In the genomic region with DNA sequence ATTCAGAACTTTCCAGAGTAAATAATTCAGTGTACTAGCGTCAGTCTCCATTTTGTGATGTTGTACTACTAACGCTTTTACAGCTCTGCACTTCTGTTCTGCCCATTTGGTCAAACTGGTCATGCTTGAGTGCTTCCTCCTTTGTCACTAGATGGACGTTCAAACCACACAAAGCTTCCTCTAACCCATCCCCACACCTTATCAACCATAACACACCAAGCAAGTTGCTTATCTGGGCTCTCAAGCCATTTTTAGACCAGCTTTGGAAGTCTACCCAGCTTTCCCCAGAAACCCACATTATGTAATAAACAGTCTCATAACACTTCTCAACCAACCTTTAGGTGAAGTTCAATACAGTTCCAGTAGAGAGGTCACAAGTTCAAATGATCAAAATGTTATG, we compare ENCODE assay signal across 1 cellular context.
A peak's percentile ranks its signal among the peaks of the same experiment; 100 is the strongest.
TF ChIP-seq lines count a peak whose summit lies in the region.

No MANE protein-coding gene starts in this region.

TF ChIP-seq in K562, 482 proteins besides CTCF, POLR2A, EP300 and RAD21 (continued from another document and continues in another):
- TF ChIP-seq, protein P1, sequence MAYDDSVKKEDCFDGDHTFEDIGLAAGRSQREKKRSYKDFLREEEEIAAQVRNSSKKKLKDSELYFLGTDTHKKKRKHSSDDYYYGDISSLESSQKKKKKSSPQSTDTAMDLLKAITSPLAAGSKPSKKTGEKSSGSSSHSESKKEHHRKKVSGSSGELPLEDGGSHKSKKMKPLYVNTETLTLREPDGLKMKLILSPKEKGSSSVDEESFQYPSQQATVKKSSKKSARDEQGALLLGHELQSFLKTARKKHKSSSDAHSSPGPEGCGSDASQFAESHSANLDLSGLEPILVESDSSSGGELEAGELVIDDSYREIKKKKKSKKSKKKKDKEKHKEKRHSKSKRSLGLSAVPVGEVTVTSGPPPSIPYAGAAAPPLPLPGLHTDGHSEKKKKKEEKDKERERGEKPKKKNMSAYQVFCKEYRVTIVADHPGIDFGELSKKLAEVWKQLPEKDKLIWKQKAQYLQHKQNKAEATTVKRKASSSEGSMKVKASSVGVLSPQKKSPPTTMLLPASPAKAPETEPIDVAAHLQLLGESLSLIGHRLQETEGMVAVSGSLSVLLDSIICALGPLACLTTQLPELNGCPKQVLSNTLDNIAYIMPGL (CRISPR knock-in tag; IDR thresholded peaks at IDR 0.05), result no peak
- TF ChIP-seq, protein P2, sequence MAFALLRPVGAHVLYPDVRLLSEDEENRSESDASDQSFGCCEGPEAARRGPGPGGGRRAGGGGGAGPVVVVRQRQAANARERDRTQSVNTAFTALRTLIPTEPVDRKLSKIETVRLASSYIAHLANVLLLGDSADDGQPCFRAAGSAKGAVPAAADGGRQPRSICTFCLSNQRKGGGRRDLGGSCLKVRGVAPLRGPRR (CRISPR knock-in tag; IDR thresholded peaks at IDR 0.05), result no peak
- TF ChIP-seq SNRNP70 (optimal IDR thresholded peaks at IDR 0.05; ENCODE audit: low read depth, low read length) (no peak), ZNF347 (CRISPR knock-in tag; IDR thresholded peaks at IDR 0.05; ENCODE audit: low read depth) (no peak), ZKSCAN3 (CRISPR knock-in tag; IDR thresholded peaks at IDR 0.05) (no peak), KLF6 (CRISPR knock-in tag; IDR thresholded peaks at IDR 0.05; ENCODE audit: borderline replicate concordance) (no peak), KLF16 (IDR thresholded peaks at IDR 0.05) (peak; percentile 92), CBX2 (IDR thresholded peaks at IDR 0.05; ENCODE audit: insufficient read depth, low read length, poor library complexity, severe bottlenecking) (no peak), ZNF316 (IDR thresholded peaks at IDR 0.05) (no peak), L3MBTL2 (IDR thresholded peaks at IDR 0.05) (peak; percentile 50), JUND (IDR thresholded peaks at IDR 0.05; ENCODE audit: borderline replicate concordance, low read depth, low read length) (peak; percentile 42; the same call in 1 of the 2 replicates), JUND (tag; IDR thresholded peaks at IDR 0.05; ENCODE audit: borderline replicate concordance, low read depth, low read length) (peak; percentile 70; the same call in 1 of the 3 replicates), ZNF436 (CRISPR knock-in tag; IDR thresholded peaks at IDR 0.05) (no peak), ATF1 (CRISPR knock-in tag; IDR thresholded peaks at IDR 0.05) (no peak), ATF1 (tag; IDR thresholded peaks at IDR 0.05) (peak; percentile 49; the same call in 1 of the 2 replicates), SMAD4 (CRISPR knock-in tag; conservative IDR thresholded peaks at IDR 0.05) (peak; percentile 95), NFIC (IDR thresholded peaks at IDR 0.05) (peak; percentile 91), PRMT5 (CRISPR knock-in tag; IDR thresholded peaks at IDR 0.05) (no peak), ZNF507 (tag; conservative IDR thresholded peaks at IDR 0.05) (no peak), HDAC8 (tag; IDR thresholded peaks at IDR 0.05) (no peak), ZZZ3 (IDR thresholded peaks at IDR 0.05) (no peak), U2AF2 (optimal IDR thresholded peaks at IDR 0.05; ENCODE audit: low read depth, low read length) (no peak), NCOR1 (IDR thresholded peaks at IDR 0.05) (peak; percentile 98), FOXK1 (CRISPR knock-in tag; IDR thresholded peaks at IDR 0.05; ENCODE audit: borderline replicate concordance) (no peak)
- TF ChIP-seq, protein P3, sequence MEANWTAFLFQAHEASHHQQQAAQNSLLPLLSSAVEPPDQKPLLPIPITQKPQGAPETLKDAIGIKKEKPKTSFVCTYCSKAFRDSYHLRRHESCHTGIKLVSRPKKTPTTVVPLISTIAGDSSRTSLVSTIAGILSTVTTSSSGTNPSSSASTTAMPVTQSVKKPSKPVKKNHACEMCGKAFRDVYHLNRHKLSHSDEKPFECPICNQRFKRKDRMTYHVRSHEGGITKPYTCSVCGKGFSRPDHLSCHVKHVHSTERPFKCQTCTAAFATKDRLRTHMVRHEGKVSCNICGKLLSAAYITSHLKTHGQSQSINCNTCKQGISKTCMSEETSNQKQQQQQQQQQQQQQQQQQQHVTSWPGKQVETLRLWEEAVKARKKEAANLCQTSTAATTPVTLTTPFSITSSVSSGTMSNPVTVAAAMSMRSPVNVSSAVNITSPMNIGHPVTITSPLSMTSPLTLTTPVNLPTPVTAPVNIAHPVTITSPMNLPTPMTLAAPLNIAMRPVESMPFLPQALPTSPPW (CRISPR knock-in tag; IDR thresholded peaks at IDR 0.05), result peak; percentile 44; the same call in 1 of the 2 replicates
- TF ChIP-seq, protein P4, sequence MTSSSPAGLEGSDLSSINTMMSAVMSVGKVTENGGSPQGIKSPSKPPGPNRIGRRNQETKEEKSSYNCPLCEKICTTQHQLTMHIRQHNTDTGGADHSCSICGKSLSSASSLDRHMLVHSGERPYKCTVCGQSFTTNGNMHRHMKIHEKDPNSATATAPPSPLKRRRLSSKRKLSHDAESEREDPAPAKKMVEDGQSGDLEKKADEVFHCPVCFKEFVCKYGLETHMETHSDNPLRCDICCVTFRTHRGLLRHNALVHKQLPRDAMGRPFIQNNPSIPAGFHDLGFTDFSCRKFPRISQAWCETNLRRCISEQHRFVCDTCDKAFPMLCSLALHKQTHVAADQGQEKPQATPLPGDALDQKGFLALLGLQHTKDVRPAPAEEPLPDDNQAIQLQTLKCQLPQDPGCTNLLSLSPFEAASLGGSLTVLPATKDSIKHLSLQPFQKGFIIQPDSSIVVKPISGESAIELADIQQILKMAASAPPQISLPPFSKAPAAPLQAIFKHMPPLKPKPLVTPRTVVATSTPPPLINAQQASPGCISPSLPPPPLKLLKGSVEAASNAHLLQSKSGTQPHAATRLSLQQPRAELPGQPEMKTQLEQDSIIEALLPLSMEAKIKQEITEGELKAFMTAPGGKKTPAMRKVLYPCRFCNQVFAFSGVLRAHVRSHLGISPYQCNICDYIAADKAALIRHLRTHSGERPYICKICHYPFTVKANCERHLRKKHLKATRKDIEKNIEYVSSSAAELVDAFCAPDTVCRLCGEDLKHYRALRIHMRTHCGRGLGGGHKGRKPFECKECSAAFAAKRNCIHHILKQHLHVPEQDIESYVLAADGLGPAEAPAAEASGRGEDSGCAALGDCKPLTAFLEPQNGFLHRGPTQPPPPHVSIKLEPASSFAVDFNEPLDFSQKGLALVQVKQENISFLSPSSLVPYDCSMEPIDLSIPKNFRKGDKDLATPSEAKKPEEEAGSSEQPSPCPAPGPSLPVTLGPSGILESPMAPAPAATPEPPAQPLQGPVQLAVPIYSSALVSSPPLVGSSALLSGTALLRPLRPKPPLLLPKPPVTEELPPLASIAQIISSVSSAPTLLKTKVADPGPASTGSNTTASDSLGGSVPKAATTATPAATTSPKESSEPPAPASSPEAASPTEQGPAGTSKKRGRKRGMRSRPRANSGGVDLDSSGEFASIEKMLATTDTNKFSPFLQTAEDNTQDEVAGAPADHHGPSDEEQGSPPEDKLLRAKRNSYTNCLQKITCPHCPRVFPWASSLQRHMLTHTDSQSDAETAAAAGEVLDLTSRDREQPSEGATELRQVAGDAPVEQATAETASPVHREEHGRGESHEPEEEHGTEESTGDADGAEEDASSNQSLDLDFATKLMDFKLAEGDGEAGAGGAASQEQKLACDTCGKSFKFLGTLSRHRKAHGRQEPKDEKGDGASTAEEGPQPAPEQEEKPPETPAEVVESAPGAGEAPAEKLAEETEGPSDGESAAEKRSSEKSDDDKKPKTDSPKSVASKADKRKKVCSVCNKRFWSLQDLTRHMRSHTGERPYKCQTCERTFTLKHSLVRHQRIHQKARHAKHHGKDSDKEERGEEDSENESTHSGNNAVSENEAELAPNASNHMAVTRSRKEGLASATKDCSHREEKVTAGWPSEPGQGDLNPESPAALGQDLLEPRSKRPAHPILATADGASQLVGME (CRISPR knock-in tag; IDR thresholded peaks at IDR 0.05), result no peak
- TF ChIP-seq, protein P5, sequence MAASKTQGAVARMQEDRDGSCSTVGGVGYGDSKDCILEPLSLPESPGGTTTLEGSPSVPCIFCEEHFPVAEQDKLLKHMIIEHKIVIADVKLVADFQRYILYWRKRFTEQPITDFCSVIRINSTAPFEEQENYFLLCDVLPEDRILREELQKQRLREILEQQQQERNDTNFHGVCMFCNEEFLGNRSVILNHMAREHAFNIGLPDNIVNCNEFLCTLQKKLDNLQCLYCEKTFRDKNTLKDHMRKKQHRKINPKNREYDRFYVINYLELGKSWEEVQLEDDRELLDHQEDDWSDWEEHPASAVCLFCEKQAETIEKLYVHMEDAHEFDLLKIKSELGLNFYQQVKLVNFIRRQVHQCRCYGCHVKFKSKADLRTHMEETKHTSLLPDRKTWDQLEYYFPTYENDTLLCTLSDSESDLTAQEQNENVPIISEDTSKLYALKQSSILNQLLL (CRISPR knock-in tag; IDR thresholded peaks at IDR 0.05; ENCODE audit: borderline replicate concordance), result no peak
- TF ChIP-seq, protein P6, sequence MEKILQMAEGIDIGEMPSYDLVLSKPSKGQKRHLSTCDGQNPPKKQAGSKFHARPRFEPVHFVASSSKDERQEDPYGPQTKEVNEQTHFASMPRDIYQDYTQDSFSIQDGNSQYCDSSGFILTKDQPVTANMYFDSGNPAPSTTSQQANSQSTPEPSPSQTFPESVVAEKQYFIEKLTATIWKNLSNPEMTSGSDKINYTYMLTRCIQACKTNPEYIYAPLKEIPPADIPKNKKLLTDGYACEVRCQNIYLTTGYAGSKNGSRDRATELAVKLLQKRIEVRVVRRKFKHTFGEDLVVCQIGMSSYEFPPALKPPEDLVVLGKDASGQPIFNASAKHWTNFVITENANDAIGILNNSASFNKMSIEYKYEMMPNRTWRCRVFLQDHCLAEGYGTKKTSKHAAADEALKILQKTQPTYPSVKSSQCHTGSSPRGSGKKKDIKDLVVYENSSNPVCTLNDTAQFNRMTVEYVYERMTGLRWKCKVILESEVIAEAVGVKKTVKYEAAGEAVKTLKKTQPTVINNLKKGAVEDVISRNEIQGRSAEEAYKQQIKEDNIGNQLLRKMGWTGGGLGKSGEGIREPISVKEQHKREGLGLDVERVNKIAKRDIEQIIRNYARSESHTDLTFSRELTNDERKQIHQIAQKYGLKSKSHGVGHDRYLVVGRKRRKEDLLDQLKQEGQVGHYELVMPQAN (IDR thresholded peaks at IDR 0.05; ENCODE audit: borderline replicate concordance), result no peak
- TF ChIP-seq, protein P7, sequence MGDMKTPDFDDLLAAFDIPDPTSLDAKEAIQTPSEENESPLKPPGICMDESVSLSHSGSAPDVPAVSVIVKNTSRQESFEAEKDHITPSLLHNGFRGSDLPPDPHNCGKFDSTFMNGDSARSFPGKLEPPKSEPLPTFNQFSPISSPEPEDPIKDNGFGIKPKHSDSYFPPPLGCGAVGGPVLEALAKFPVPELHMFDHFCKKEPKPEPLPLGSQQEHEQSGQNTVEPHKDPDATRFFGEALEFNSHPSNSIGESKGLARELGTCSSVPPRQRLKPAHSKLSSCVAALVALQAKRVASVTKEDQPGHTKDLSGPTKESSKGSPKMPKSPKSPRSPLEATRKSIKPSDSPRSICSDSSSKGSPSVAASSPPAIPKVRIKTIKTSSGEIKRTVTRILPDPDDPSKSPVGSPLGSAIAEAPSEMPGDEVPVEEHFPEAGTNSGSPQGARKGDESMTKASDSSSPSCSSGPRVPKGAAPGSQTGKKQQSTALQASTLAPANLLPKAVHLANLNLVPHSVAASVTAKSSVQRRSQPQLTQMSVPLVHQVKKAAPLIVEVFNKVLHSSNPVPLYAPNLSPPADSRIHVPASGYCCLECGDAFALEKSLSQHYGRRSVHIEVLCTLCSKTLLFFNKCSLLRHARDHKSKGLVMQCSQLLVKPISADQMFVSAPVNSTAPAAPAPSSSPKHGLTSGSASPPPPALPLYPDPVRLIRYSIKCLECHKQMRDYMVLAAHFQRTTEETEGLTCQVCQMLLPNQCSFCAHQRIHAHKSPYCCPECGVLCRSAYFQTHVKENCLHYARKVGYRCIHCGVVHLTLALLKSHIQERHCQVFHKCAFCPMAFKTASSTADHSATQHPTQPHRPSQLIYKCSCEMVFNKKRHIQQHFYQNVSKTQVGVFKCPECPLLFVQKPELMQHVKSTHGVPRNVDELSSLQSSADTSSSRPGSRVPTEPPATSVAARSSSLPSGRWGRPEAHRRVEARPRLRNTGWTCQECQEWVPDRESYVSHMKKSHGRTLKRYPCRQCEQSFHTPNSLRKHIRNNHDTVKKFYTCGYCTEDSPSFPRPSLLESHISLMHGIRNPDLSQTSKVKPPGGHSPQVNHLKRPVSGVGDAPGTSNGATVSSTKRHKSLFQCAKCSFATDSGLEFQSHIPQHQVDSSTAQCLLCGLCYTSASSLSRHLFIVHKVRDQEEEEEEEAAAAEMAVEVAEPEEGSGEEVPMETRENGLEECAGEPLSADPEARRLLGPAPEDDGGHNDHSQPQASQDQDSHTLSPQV (IDR thresholded peaks at IDR 0.05), result 0 out of 2 replicates have a peak, but pooled peaks have one; percentile 49
- TF ChIP-seq, protein P8, sequence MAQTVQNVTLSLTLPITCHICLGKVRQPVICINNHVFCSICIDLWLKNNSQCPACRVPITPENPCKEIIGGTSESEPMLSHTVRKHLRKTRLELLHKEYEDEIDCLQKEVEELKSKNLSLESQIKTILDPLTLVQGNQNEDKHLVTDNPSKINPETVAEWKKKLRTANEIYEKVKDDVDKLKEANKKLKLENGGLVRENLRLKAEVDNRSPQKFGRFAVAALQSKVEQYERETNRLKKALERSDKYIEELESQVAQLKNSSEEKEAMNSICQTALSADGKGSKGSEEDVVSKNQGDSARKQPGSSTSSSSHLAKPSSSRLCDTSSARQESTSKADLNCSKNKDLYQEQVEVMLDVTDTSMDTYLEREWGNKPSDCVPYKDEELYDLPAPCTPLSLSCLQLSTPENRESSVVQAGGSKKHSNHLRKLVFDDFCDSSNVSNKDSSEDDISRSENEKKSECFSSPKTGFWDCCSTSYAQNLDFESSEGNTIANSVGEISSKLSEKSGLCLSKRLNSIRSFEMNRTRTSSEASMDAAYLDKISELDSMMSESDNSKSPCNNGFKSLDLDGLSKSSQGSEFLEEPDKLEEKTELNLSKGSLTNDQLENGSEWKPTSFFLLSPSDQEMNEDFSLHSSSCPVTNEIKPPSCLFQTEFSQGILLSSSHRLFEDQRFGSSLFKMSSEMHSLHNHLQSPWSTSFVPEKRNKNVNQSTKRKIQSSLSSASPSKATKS (CRISPR knock-in tag; IDR thresholded peaks at IDR 0.05), result no peak
- TF ChIP-seq, protein P9, sequence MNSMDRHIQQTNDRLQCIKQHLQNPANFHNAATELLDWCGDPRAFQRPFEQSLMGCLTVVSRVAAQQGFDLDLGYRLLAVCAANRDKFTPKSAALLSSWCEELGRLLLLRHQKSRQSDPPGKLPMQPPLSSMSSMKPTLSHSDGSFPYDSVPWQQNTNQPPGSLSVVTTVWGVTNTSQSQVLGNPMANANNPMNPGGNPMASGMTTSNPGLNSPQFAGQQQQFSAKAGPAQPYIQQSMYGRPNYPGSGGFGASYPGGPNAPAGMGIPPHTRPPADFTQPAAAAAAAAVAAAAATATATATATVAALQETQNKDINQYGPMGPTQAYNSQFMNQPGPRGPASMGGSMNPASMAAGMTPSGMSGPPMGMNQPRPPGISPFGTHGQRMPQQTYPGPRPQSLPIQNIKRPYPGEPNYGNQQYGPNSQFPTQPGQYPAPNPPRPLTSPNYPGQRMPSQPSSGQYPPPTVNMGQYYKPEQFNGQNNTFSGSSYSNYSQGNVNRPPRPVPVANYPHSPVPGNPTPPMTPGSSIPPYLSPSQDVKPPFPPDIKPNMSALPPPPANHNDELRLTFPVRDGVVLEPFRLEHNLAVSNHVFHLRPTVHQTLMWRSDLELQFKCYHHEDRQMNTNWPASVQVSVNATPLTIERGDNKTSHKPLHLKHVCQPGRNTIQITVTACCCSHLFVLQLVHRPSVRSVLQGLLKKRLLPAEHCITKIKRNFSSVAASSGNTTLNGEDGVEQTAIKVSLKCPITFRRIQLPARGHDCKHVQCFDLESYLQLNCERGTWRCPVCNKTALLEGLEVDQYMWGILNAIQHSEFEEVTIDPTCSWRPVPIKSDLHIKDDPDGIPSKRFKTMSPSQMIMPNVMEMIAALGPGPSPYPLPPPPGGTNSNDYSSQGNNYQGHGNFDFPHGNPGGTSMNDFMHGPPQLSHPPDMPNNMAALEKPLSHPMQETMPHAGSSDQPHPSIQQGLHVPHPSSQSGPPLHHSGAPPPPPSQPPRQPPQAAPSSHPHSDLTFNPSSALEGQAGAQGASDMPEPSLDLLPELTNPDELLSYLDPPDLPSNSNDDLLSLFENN (IDR thresholded peaks at IDR 0.05; ENCODE audit: low read depth in 2 of 2, low read length in 2 of 2), result peak in 1 of 2 experiments; percentile 83; a peak in 2 of 4 replicates
